22 cellular contexts compared by ENCODE assay signal in the genomic region with DNA sequence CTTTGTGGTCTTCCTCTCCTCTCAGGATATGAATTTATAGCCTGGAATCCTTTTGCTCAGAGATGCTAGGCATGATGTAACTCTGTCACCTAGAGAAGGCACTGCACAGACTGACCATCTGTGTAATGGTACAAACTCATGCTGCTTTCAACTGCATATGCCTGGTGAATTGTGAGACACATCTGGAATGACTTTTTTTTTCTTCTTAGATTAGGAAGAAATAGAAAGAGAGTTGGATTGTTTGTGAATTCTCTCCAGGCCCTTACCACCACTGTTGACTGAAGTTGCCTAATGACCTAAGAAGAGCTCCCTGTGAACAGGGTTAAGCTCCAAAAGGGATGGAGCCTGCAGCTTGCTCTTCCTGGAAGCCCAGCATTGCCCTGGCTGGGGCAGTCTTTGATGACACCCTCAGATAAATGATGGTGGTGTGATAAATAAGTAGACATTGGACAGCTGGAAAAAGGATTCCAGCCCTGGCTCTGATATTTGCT. TPM values are rescaled to one million over a fixed set of nuclear protein-coding genes. Genes with fewer than 3 reads are reported as not detected.
DNase-seq lines count a peak whose midpoint lies in the region; ATAC-seq and TF ChIP-seq lines count a peak whose summit lies in the region.
"Had no signal": no experiment of that assay in that cellular context is flagged by ENCODE, and none has a peak within 500 bp of the region (broad histone marks: within the 10 kb centered on the region; RNA-seq: fewer than 3 reads in every experiment).

No MANE protein-coding gene starts in this region.

- no peak overlapping the region for H3T11ph ChIP-seq in H9 (ENCODE audit: low read length)

- H3K4me3 Mint-ChIP-seq in H9 = no peak overlapping the region
- H3K4me3 Mint-ChIP-seq: activated CD8-positive, alpha-beta memory T cell treated with anti-CD3 and anti-CD28 coated beads, Interleukin-2, amount 10 ng/mL, durations not matched to agents 7 days and 5 days; activated naive CD8-positive, alpha-beta T cell treated with anti-CD3 and anti-CD28 coated beads for 36 hours; neural crest cell had no signal

- no peak overlapping the region for H2BK15ac ChIP-seq in H9 (ENCODE audit: low read depth, low read length)

- H3K27ac ChIP-seq in H9 (ENCODE audit: insufficient read length, low read depth, low read length) (no peak overlapping the region), substantia nigra (ENCODE audit: low read depth, low read length, poor library complexity, severe bottlenecking) (no peak overlapping the region)
- H3K27ac ChIP-seq: colonic mucosa, psoas muscle, spleen, stomach had no signal

- H3K79me2 ChIP-seq in H9 (ENCODE audit: insufficient read depth, low read length) = no peaks in the 10 kb centered on the region

- H3K4me2 ChIP-seq in H9 (ENCODE audit: insufficient read depth, insufficient read length, low read length) = no peak overlapping the region

- no peaks in the 10 kb centered on the region for H4K20me1 ChIP-seq in H9 (ENCODE audit: control insufficient read depth, insufficient read depth, insufficient read length)

- no peak overlapping the region for H3K4ac ChIP-seq in H9 (ENCODE audit: low read depth, low read length)

- H2BK120ac ChIP-seq in H9 (ENCODE audit: low read depth, low read length, poor library complexity, severe bottlenecking) = no peak overlapping the region

- DNase-seq in GM03348 (ENCODE audit: low spot score) (peak; percentile 63), LHCN-M2 (ENCODE audit: low read depth) (peak; percentile 14), fibroblast of pulmonary artery (ENCODE audit: low read depth) (peak; percentile 43), sciatic nerve (ENCODE audit: low spot score) (no peak), H9 (no peak), substantia nigra (lab: John Stamatoyannopoulos, UW) (no peak)
- DNase-seq: activated CD4-positive, alpha-beta T cell treated with anti-CD3 and anti-CD28 coated beads for 48 hours; activated CD8-positive, alpha-beta memory T cell treated with anti-CD3 and anti-CD28 coated beads, Interleukin-2, amount 10 ng/mL, durations not matched to agents 7 days and 5 days; activated naive CD8-positive, alpha-beta T cell treated with anti-CD3 and anti-CD28 coated beads for 36 hours; colonic mucosa; DMS79 treated with DMSO at 0.1 percent for 48 hours; NCI-H1694; psoas muscle; SIG-M5; spleen; stimulated activated CD4-positive, alpha-beta T cell treated with anti-CD3 and anti-CD28 coated beads, Interleukin-4, amount 100 ng/mL, for 4 hours; stomach; trophoblast cell had no signal

- H2AK5ac ChIP-seq in H9 (ENCODE audit: insufficient read length, low read length) = no peak overlapping the region

- no peak overlapping the region for H4K8ac ChIP-seq in H9 (replicated peaks; ENCODE audit: insufficient read length, low read depth, low read length)

- H3K36me3 Mint-ChIP-seq in H9 (ENCODE audit: insufficient read depth in 1 of 3, low read depth in 3 of 3) = no peaks in the 10 kb centered on the region
- H3K36me3 Mint-ChIP-seq: activated CD8-positive, alpha-beta memory T cell treated with anti-CD3 and anti-CD28 coated beads, Interleukin-2, amount 10 ng/mL, durations not matched to agents 7 days and 5 days had no signal

- no peak overlapping the region for H3K14ac ChIP-seq in H9 (ENCODE audit: insufficient read depth, low read length)

- no peaks in the 10 kb centered on the region for H3K79me1 ChIP-seq in H9 (ENCODE audit: insufficient read depth, low read depth, low read length, poor library complexity, severe bottlenecking)

- H3K4me3 ChIP-seq in fibroblast of pulmonary artery (replicated peaks; ENCODE audit: low read depth, low read length) = no peak overlapping the region
- H3K4me3 ChIP-seq: colonic mucosa, psoas muscle, spleen, stomach had no signal

- H3K27me3 ChIP-seq in H9 (ENCODE audit: insufficient read depth, low read length) = no peaks in the 10 kb centered on the region
- H3K27me3 ChIP-seq: colonic mucosa, spleen, stomach had no signal

- H3K27me3 Mint-ChIP-seq in H9 (ENCODE audit: low read depth) = no peaks in the 10 kb centered on the region
- H3K27me3 Mint-ChIP-seq: activated CD8-positive, alpha-beta memory T cell treated with anti-CD3 and anti-CD28 coated beads, Interleukin-2, amount 10 ng/mL, durations not matched to agents 7 days and 5 days; activated naive CD8-positive, alpha-beta T cell treated with anti-CD3 and anti-CD28 coated beads for 36 hours had no signal

- no peak for TF ChIP-seq CTCF in fibroblast of pulmonary artery (IDR thresholded peaks at IDR 0.05; ENCODE audit: low read length, missing control alignments)
- TF ChIP-seq CTCF in H9 (conservative IDR thresholded peaks at IDR 0.05) = no peak

- H3K23ac ChIP-seq in H9 (ENCODE audit: insufficient read length, low read depth, low read length) = no peak overlapping the region

- no peak overlapping the region for H3K56ac ChIP-seq in H9 (ENCODE audit: insufficient read length, low read depth, low read length)

- no peak overlapping the region for H2BK20ac ChIP-seq in H9 (ENCODE audit: low read depth, low read length, poor library complexity, severe bottlenecking)

- intact Hi-C loops in sciatic nerve (cut with DNase I) = no loop called here

- H3K9me3 ChIP-seq in H9 (ENCODE audit: control insufficient read depth, low read depth, low read length) = no peaks in the 10 kb centered on the region
- H3K9me3 ChIP-seq: colonic mucosa, psoas muscle, spleen, stomach had no signal

- H4K5ac ChIP-seq in H9 (ENCODE audit: insufficient read length, low read depth, low read length) = no peak overlapping the region

- H3K27ac Mint-ChIP-seq in H9 = no peak overlapping the region
- H3K27ac Mint-ChIP-seq: activated CD8-positive, alpha-beta memory T cell treated with anti-CD3 and anti-CD28 coated beads, Interleukin-2, amount 10 ng/mL, durations not matched to agents 7 days and 5 days; activated naive CD8-positive, alpha-beta T cell treated with anti-CD3 and anti-CD28 coated beads for 36 hours; activated T-helper 2 cell treated with anti-CD3 and anti-CD28 coated beads, Interferon-gamma antibody, Interleukin-2, Interleukin-4, amounts not matched to agents 10 μg/mL and 5 μg/mL and 100 μg/mL, durations not matched to agents 14 hours and 24 hours and 36 hours had no signal

- no peak overlapping the region for H2BK12ac ChIP-seq in H9 (ENCODE audit: insufficient read length, low read depth, low read length)

- no peaks in the 10 kb centered on the region for H3K4me1 ChIP-seq in H9 (ENCODE audit: insufficient read depth, low read length)
- H3K4me1 ChIP-seq: colonic mucosa, spleen had no signal

- H2AFZ ChIP-seq in H9 (ENCODE audit: low read length) = no peak overlapping the region

- H3K9me3 Mint-ChIP-seq in H9 = no peaks in the 10 kb centered on the region
- H3K9me3 Mint-ChIP-seq: activated naive CD8-positive, alpha-beta T cell treated with anti-CD3 and anti-CD28 coated beads for 36 hours; activated T-helper 2 cell treated with anti-CD3 and anti-CD28 coated beads, Interferon-gamma antibody, Interleukin-2, Interleukin-4, amounts not matched to agents 10 μg/mL and 5 μg/mL and 100 μg/mL, durations not matched to agents 14 hours and 24 hours and 36 hours; neural crest cell had no signal

- peak; percentile 60 for ATAC-seq in sciatic nerve
- ATAC-seq in HG03565 (IDR thresholded peaks at IDR 0.05; ENCODE audit: unreplicated experiment) = no peak
- ATAC-seq in HG03521 (IDR thresholded peaks at IDR 0.05; ENCODE audit: unreplicated experiment) = no peak
- ATAC-seq: activated CD8-positive, alpha-beta memory T cell treated with anti-CD3 and anti-CD28 coated beads, Interleukin-2, amount 10 ng/mL, durations not matched to agents 7 days and 5 days had no signal

- no peak overlapping the region for H4K91ac ChIP-seq in H9 (ENCODE audit: insufficient read length, low read depth, low read length)

- no peak overlapping the region for H3K9ac ChIP-seq in H9 (ENCODE audit: extremely low read depth, insufficient read length, low read length)

- H3K23me2 ChIP-seq in H9 (ENCODE audit: insufficient read length, low read depth, low read length, poor library complexity, severe bottlenecking) = no peaks in the 10 kb centered on the region

- no peak overlapping the region for H2BK5ac ChIP-seq in H9 (ENCODE audit: insufficient read length, low read length)

- H3K4me1 Mint-ChIP-seq in H9 = no peaks in the 10 kb centered on the region
- H3K4me1 Mint-ChIP-seq: activated CD8-positive, alpha-beta memory T cell treated with anti-CD3 and anti-CD28 coated beads, Interleukin-2, amount 10 ng/mL, durations not matched to agents 7 days and 5 days; activated naive CD8-positive, alpha-beta T cell treated with anti-CD3 and anti-CD28 coated beads for 36 hours; neural crest cell had no signal

- H3K18ac ChIP-seq in H9 (ENCODE audit: insufficient read length, low read depth, low read length) = no peak overlapping the region

RNA-seq across cellular contexts. Expression of gene TRIM32, which starts 47.8 kb away (rescaled TPM):
- 24.1 and 26.4 TPM in 2 replicates for total RNA-seq in LHCN-M2 (2014; rRNA removed)
- 17.2 TPM for polyA plus RNA-seq in LHCN-M2 (2012)
- 22.6 TPM for total RNA-seq in sciatic nerve
- total RNA-seq in H9 (2021) = 12.9 and 15.5 TPM in 2 replicates

Comparison
In these comparisons a context has a peak if more than half of its experiments do, and no peak if none do; other contexts are left out.
1. DNase-seq: peak in GM03348 (single experiment), LHCN-M2 (single experiment) and fibroblast of pulmonary artery (single experiment); none in sciatic nerve (single experiment), H9 (single experiment) and substantia nigra (0 of 49).